Comparison of ENCODE assay signal across 20 cellular contexts in the genomic region with DNA sequence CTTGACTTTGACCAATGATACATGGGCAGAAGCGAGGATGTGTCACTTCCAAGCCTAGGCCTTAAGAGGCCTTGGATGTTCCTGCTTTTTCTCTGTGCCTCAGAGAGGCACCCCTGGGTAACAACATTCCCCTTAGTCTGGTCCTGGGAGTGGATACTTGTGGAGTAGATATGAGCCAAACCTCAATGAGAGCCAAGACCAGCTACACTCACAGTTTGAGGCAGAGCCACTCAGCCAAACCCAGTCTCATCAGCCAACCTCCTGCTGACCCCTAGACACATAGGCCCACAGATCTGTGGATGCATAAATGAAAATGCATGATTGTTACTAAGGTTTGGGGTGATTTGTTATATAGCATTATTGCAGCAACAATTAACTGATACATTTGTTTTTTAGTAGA.
"Had no signal": no experiment of that assay in that cellular context is flagged by ENCODE, and none has a peak within 500 bp of the region (broad histone marks: within the 10 kb centered on the region; RNA-seq: fewer than 3 reads in every experiment).

No MANE protein-coding gene starts in this region.

- H3K4me3 ChIP-seq: coronary artery, dorsolateral prefrontal cortex, esophagus muscularis mucosa, gastroesophageal sphincter, heart right ventricle, left lung, lower lobe of right lung, mucosa of descending colon had no signal

- H3K4me3 Mint-ChIP-seq: mesothelial cell of epicardium; naive thymus-derived CD8-positive, alpha-beta T cell had no signal

- H3K27ac ChIP-seq: coronary artery, dorsolateral prefrontal cortex, esophagus muscularis mucosa, foreskin keratinocyte, gastroesophageal sphincter, heart right ventricle, left lung, lower lobe of right lung had no signal

- H3K4me1 ChIP-seq: esophagus muscularis mucosa, foreskin keratinocyte, gastroesophageal sphincter, heart right ventricle, left lung, lower lobe of right lung had no signal

- H3K27me3 ChIP-seq: dorsolateral prefrontal cortex, esophagus muscularis mucosa, gastroesophageal sphincter, heart right ventricle, left lung had no signal

- H3K27ac Mint-ChIP-seq: mesothelial cell of epicardium; naive thymus-derived CD8-positive, alpha-beta T cell had no signal

- DNase-seq: dermis blood vessel endothelial cell; dorsolateral prefrontal cortex; effector CD4-positive, alpha-beta T cell; effector memory CD4-positive, alpha-beta T cell; foreskin keratinocyte; head of caudate nucleus; heart right ventricle; hippocampal formation; left cardiac atrium; left lung; left ventricle myocardium superior; lower lobe of right lung; mesenchymal stem cell; mucosa of descending colon; naive B cell; naive thymus-derived CD8-positive, alpha-beta T cell had no signal

- H3K4me1 Mint-ChIP-seq: mesothelial cell of epicardium; naive thymus-derived CD8-positive, alpha-beta T cell had no signal

- ATAC-seq: foreskin keratinocyte; gastroesophageal sphincter; heart right ventricle; left cardiac atrium; left lung; left ventricle myocardium superior; lower lobe of right lung; mucosa of descending colon; naive thymus-derived CD8-positive, alpha-beta T cell had no signal

- H3K36me3 Mint-ChIP-seq: mesothelial cell of epicardium; naive thymus-derived CD8-positive, alpha-beta T cell had no signal

- H3K27me3 Mint-ChIP-seq: naive B cell had no signal
